ENCODE assay signal across 1 cellular context in the genomic region with DNA sequence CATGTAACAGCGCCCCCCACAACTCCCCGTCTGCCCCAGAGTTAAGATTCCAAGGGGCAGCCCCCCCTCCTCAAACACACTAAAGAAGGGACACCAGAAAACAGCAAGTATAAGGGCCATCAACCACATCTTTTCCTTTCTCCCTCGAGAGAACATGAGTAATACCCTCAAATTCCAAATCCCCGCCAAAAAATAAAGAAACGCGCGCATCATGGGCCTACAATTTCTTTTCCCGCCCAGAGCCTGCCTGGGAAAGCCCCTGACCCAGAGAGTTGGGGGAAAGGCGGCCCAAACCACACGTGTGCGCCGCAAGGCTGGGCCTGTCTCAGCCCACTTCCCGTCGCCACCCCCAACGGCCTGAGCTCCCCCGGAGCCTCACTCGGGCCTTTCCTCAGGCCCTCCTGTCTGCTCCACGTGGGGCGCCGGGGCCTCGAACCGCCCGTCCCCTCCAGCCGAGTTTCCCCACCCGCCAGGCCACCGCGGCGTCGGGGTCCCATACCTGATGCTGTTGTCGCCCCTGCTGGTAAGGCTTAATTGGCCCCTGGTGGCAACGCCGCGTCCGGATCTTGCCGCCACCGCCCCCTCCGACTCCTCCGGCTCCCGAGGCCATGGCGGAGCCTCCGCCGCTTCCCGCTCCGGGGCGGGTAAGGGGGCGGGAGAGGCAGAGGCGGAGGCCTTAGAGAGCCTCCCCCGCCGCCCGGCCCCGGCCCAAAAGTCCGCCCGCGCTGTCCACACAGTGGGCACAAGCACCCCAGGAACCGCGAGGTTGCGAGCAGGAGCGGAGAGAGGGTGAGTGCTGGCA.
A peak's percentile ranks its signal among the peaks of the same experiment; 100 is the strongest.
TF ChIP-seq lines count a peak whose summit lies in the region.

No MANE protein-coding gene starts in this region.

TF ChIP-seq in K562, 482 proteins besides CTCF, POLR2A, EP300 and RAD21 (continued from another document and continues in another):
- no peak for TF ChIP-seq ADNP (tag; IDR thresholded peaks at IDR 0.05)
- TF ChIP-seq, protein P1, sequence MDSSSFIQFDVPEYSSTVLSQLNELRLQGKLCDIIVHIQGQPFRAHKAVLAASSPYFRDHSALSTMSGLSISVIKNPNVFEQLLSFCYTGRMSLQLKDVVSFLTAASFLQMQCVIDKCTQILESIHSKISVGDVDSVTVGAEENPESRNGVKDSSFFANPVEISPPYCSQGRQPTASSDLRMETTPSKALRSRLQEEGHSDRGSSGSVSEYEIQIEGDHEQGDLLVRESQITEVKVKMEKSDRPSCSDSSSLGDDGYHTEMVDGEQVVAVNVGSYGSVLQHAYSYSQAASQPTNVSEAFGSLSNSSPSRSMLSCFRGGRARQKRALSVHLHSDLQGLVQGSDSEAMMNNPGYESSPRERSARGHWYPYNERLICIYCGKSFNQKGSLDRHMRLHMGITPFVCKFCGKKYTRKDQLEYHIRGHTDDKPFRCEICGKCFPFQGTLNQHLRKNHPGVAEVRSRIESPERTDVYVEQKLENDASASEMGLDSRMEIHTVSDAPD (CRISPR knock-in tag; IDR thresholded peaks at IDR 0.05): no peak
- TF ChIP-seq HDAC2 (IDR thresholded peaks at IDR 0.05): peak; percentile 69; the same call in 1 of the 2 replicates
- no peak for TF ChIP-seq ZFP36 (IDR thresholded peaks at IDR 0.05; ENCODE audit: low read depth, low read length, partially characterized antibody)
- 0 out of 2 replicates have a peak, but pooled peaks have one; percentile 11 for TF ChIP-seq MEF2D (tag; conservative IDR thresholded peaks at IDR 0.05; ENCODE audit: low read depth)
- TF ChIP-seq, protein P2, sequence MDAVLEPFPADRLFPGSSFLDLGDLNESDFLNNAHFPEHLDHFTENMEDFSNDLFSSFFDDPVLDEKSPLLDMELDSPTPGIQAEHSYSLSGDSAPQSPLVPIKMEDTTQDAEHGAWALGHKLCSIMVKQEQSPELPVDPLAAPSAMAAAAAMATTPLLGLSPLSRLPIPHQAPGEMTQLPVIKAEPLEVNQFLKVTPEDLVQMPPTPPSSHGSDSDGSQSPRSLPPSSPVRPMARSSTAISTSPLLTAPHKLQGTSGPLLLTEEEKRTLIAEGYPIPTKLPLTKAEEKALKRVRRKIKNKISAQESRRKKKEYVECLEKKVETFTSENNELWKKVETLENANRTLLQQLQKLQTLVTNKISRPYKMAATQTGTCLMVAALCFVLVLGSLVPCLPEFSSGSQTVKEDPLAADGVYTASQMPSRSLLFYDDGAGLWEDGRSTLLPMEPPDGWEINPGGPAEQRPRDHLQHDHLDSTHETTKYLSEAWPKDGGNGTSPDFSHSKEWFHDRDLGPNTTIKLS (IDR thresholded peaks at IDR 0.05; ENCODE audit: borderline replicate concordance, low read depth): peak; percentile 41; the same call in 1 of the 2 replicates
- TF ChIP-seq RBM15 (IDR thresholded peaks at IDR 0.05; ENCODE audit: insufficient read depth, low read length): no peak
- peak; percentile 83 for TF ChIP-seq LCOR (CRISPR knock-in tag; IDR thresholded peaks at IDR 0.05)
- peak; percentile 91 for TF ChIP-seq L3MBTL2 (IDR thresholded peaks at IDR 0.05)
- TF ChIP-seq GTF2E2 (tag; IDR thresholded peaks at IDR 0.05): peak; percentile 78; the same call in 1 of the 2 replicates
- peak; percentile 97 for TF ChIP-seq RBFOX2 (IDR thresholded peaks at IDR 0.05; ENCODE audit: low read depth, low read length)
- TF ChIP-seq ZNF785 (CRISPR knock-in tag; IDR thresholded peaks at IDR 0.05): no peak
- TF ChIP-seq CBFA2T2 (conservative IDR thresholded peaks at IDR 0.05): no peak
- TF ChIP-seq MTF1 (CRISPR knock-in tag; IDR thresholded peaks at IDR 0.05; ENCODE audit: borderline replicate concordance): no peak
- TF ChIP-seq ZNF146 (CRISPR knock-in tag; IDR thresholded peaks at IDR 0.05; ENCODE audit: unreplicated experiment): peak; percentile 29
- 0 out of 2 replicates have a peak, but pooled peaks have one; percentile 57 for TF ChIP-seq RNF2 (IDR thresholded peaks at IDR 0.05)
- TF ChIP-seq KHSRP (IDR thresholded peaks at IDR 0.05): no peak; the same call in 1 of the 2 replicates
- TF ChIP-seq FUS (optimal IDR thresholded peaks at IDR 0.05; ENCODE audit: low read depth, low read length): peak; percentile 45
- TF ChIP-seq ZNF316 (IDR thresholded peaks at IDR 0.05): 0 out of 2 replicates have a peak, but pooled peaks have one; percentile 2
- 0 out of 2 replicates have a peak, but pooled peaks have one; percentile 26 for TF ChIP-seq ZBTB7A (IDR thresholded peaks at IDR 0.05; ENCODE audit: borderline replicate concordance, control insufficient read depth, low read depth, low read length)
- TF ChIP-seq MGA (IDR thresholded peaks at IDR 0.05): peak; percentile 96
- TF ChIP-seq NFE2 (IDR thresholded peaks at IDR 0.05; ENCODE audit: low read depth): no peak
- peak; percentile 89; the same call in 1 of the 2 replicates for TF ChIP-seq ZNF232 (CRISPR knock-in tag; IDR thresholded peaks at IDR 0.05)
- TF ChIP-seq POLR2AphosphoS2 (IDR thresholded peaks at IDR 0.05; ENCODE audit: low read length): no peak
- no peak for TF ChIP-seq NFIX (CRISPR knock-in tag; IDR thresholded peaks at IDR 0.05; ENCODE audit: low read depth)
- TF ChIP-seq TGIF2 (CRISPR knock-in tag; IDR thresholded peaks at IDR 0.05): peak; percentile 94
- TF ChIP-seq ZNF282 (CRISPR knock-in tag; IDR thresholded peaks at IDR 0.05): peak; percentile 99
- TF ChIP-seq TOE1 (IDR thresholded peaks at IDR 0.05; ENCODE audit: borderline replicate concordance): no peak
- TF ChIP-seq TOE1 (CRISPR knock-in tag; IDR thresholded peaks at IDR 0.05; ENCODE audit: borderline replicate concordance, low read depth): 0 out of 2 replicates have a peak, but pooled peaks have one; percentile 15
- TF ChIP-seq, protein P3, sequence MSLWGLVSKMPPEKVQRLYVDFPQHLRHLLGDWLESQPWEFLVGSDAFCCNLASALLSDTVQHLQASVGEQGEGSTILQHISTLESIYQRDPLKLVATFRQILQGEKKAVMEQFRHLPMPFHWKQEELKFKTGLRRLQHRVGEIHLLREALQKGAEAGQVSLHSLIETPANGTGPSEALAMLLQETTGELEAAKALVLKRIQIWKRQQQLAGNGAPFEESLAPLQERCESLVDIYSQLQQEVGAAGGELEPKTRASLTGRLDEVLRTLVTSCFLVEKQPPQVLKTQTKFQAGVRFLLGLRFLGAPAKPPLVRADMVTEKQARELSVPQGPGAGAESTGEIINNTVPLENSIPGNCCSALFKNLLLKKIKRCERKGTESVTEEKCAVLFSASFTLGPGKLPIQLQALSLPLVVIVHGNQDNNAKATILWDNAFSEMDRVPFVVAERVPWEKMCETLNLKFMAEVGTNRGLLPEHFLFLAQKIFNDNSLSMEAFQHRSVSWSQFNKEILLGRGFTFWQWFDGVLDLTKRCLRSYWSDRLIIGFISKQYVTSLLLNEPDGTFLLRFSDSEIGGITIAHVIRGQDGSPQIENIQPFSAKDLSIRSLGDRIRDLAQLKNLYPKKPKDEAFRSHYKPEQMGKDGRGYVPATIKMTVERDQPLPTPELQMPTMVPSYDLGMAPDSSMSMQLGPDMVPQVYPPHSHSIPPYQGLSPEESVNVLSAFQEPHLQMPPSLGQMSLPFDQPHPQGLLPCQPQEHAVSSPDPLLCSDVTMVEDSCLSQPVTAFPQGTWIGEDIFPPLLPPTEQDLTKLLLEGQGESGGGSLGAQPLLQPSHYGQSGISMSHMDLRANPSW (CRISPR knock-in tag; IDR thresholded peaks at IDR 0.05): no peak
- TF ChIP-seq, protein P4, sequence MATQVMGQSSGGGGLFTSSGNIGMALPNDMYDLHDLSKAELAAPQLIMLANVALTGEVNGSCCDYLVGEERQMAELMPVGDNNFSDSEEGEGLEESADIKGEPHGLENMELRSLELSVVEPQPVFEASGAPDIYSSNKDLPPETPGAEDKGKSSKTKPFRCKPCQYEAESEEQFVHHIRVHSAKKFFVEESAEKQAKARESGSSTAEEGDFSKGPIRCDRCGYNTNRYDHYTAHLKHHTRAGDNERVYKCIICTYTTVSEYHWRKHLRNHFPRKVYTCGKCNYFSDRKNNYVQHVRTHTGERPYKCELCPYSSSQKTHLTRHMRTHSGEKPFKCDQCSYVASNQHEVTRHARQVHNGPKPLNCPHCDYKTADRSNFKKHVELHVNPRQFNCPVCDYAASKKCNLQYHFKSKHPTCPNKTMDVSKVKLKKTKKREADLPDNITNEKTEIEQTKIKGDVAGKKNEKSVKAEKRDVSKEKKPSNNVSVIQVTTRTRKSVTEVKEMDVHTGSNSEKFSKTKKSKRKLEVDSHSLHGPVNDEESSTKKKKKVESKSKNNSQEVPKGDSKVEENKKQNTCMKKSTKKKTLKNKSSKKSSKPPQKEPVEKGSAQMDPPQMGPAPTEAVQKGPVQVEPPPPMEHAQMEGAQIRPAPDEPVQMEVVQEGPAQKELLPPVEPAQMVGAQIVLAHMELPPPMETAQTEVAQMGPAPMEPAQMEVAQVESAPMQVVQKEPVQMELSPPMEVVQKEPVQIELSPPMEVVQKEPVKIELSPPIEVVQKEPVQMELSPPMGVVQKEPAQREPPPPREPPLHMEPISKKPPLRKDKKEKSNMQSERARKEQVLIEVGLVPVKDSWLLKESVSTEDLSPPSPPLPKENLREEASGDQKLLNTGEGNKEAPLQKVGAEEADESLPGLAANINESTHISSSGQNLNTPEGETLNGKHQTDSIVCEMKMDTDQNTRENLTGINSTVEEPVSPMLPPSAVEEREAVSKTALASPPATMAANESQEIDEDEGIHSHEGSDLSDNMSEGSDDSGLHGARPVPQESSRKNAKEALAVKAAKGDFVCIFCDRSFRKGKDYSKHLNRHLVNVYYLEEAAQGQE (CRISPR knock-in tag; IDR thresholded peaks at IDR 0.05; ENCODE audit: low read depth): no peak
- TF ChIP-seq, protein P5, sequence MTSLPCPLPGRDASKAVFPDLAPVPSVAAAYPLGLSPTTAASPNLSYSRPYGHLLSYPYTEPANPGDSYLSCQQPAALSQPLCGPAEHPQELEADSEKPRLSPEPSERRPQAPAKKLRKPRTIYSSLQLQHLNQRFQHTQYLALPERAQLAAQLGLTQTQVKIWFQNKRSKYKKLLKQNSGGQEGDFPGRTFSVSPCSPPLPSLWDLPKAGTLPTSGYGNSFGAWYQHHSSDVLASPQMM (CRISPR knock-in tag; IDR thresholded peaks at IDR 0.05): no peak
- no peak for TF ChIP-seq NR4A1 (CRISPR knock-in tag; IDR thresholded peaks at IDR 0.05)
- TF ChIP-seq NR4A1 (tag; IDR thresholded peaks at IDR 0.05): peak; percentile 60; the same call in 1 of the 2 replicates
- TF ChIP-seq MTA1 (IDR thresholded peaks at IDR 0.05; ENCODE audit: borderline replicate concordance): peak; percentile 58; the same call in 1 of the 2 replicates
- peak; percentile 93; the same call in 1 of the 2 replicates for TF ChIP-seq NFRKB (IDR thresholded peaks at IDR 0.05; ENCODE audit: low read depth)
